In genomic region chr1:56940039-56940438, GRCh38 we compare ENCODE assay signal across 9 cellular contexts. TPM values are rescaled to one million over a fixed set of nuclear protein-coding genes. Genes with fewer than 3 reads are reported as not detected.
"Had no signal": no experiment of that assay in that cellular context is flagged by ENCODE, and none has a peak within 500 bp of the region (broad histone marks: within the 10 kb centered on the region; RNA-seq: fewer than 3 reads in every experiment).

No MANE protein-coding gene starts in this region.

- ATAC-seq: GM12878 had no signal

- FAIRE-seq: G401.6, GM12878, GM12891, GM12892, GM18507, GM19239 had no signal

- DNase-seq: GDM1, GF-D8 had no signal

RNA-seq across cellular contexts. Expression of gene C8B, which starts 25.8 kb away (rescaled TPM):
- total RNA-seq: G401, GM12878 had no signal
